ENCODE assay signal across 8 cellular contexts in genomic region chr12:113984464-113984863, GRCh38.
"Had no signal": no experiment of that assay in that cellular context is flagged by ENCODE, and none has a peak within 500 bp of the region (broad histone marks: within the 10 kb centered on the region; RNA-seq: fewer than 3 reads in every experiment).

No MANE protein-coding gene starts in this region.

- ATAC-seq: GM12878 had no signal

- DNase-seq: GDM1, GF-D8 had no signal

- FAIRE-seq: G401.6, GM12878, GM12891, GM12892, GM18507, GM19239 had no signal

- H3K4me3 ChIP-seq: GM12878 had no signal
